In the genomic region with DNA sequence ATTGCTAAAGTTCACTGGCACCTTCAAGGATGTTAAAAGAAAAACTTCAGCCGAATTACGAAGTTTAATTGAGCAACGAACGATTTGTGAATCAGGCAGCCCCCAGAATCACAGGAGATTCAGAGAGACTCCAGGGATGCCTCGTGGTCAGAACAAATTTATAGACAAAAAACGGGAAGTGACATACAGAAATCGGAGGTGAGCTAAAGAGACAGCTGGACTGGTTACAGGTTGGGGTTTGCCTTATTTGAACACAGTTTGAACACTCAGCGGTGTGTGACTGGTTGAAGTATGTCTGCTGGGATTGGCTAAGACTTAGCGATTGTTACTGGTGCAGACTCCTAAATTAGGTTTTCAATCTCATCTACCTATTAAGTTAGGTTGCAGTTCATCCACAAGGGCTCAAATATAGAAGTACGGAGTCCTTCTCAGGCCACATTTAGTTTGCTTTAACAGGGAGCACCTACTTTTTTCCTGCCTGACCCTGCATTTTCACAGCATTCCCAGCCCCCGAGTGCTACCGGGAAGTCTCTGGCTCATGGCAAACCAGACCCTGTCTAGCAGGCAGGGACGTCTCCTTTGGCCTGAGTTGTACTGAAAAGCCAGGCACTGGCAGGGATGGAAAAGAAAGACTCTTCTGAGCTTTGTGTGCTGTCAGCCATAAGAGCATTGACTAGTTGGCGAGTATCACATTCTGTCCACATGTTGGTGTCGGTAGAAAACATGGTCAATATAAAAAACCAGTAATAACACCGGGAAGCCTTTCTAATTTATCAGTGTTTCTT, we compare ENCODE assay signal across 16 cellular contexts.
"Had no signal": no experiment of that assay in that cellular context is flagged by ENCODE, and none has a peak within 500 bp of the region (broad histone marks: within the 10 kb centered on the region; RNA-seq: fewer than 3 reads in every experiment).

No MANE protein-coding gene starts in this region.

- DNase-seq: activated CD4-positive, alpha-beta T cell treated with anti-CD3 and anti-CD28 coated beads, Interleukin-2, amount 10 ng/mL, durations not matched to agents 7 days and 5 days; activated CD8-positive, alpha-beta memory T cell treated with anti-CD3 and anti-CD28 coated beads, Interleukin-2, amount 10 ng/mL, durations not matched to agents 7 days and 5 days; activated CD8-positive, alpha-beta T cell treated with anti-CD3 and anti-CD28 coated beads for 36 hours; activated effector memory CD4-positive, alpha-beta T cell treated with anti-CD3 and anti-CD28 coated beads, Interleukin-2, amount 50 U/mL, for 16 hours; activated naive CD4-positive, alpha-beta T cell treated with anti-CD3 and anti-CD28 coated beads, Interleukin-2, amount 50 U/mL, for 16 hours; activated naive CD8-positive, alpha-beta T cell treated with anti-CD3 and anti-CD28 coated beads, Interleukin-2, amount 50 U/mL, for 24 hours; activated T-cell treated with anti-CD3 and anti-CD28 coated beads for 4 hours; lower lobe of right lung; naive thymus-derived CD4-positive, alpha-beta T cell; occipital lobe; sigmoid colon; stimulated activated CD4-positive, alpha-beta T cell treated with anti-CD3 and anti-CD28 coated beads, Interleukin-2, amount 100 ng/mL, for 48 hours; stimulated activated naive CD4-positive, alpha-beta T cell treated with Interleukin-2 at 50 U/mL for 16 hours; upper lobe of right lung had no signal

- H3K36me3 ChIP-seq: lower lobe of right lung, sigmoid colon, thoracic aorta, upper lobe of right lung had no signal

- H3K27ac ChIP-seq: lower lobe of right lung, sigmoid colon, thoracic aorta, upper lobe of right lung, VCaP had no signal

- H3K4me3 ChIP-seq: lower lobe of right lung, sigmoid colon, thoracic aorta, upper lobe of right lung had no signal

- H3K4me1 ChIP-seq: lower lobe of right lung, sigmoid colon, upper lobe of right lung had no signal
